ENCODE assay signal across 22 cellular contexts in the genomic region with DNA sequence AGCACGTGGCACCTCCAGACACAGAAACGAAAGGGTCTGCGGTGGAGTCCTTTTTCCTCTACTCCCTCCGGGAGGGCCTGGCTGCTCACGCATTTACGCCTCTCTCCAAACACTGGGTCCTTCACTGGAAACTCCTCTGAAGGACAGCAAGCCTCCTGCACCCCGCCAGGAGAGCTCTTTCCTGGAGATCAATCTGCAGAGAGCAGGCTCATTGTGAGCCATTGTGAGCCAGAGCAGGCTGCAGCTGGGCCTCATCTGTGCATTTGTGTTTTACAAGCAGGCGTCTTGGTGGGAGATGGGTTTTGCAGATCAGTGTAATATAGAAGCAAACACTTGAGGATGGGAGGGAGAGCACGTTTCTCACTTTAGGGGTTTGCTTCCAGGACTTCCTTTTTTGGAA.
DNase-seq lines count a peak whose midpoint lies in the region; ATAC-seq and TF ChIP-seq lines count a peak whose summit lies in the region.
"Had no signal": no experiment of that assay in that cellular context is flagged by ENCODE, and none has a peak within 500 bp of the region (broad histone marks: within the 10 kb centered on the region; RNA-seq: fewer than 3 reads in every experiment).

No MANE protein-coding gene starts in this region.

- H3K9ac ChIP-seq in iPS-20b (ENCODE audit: low read depth, low read length): peak overlapping the region; percentile 19; the same call in 1 of the 2 replicates
- no peak overlapping the region for H3K9ac ChIP-seq in smooth muscle cell (ENCODE audit: low read depth)
- H3K9ac ChIP-seq: BLaER1 treated with 17β-estradiol and CSF1 and Interleukin-3, amounts not matched to agents 10 nM and 100 nM had no signal

- no peak overlapping the region for H3K4me3 ChIP-seq in iPS-20b (ENCODE audit: low read length)
- H3K4me3 ChIP-seq in smooth muscle cell: no peak overlapping the region
- H3K4me3 ChIP-seq: BLaER1 treated with 17β-estradiol and CSF1 and Interleukin-3, amounts not matched to agents 10 nM and 100 nM; MG63; testis had no signal

- H3F3A ChIP-seq in smooth muscle cell (ENCODE audit: low read depth): peaks cover 3% of the 10 kb centered on the region

- no peak overlapping the region for H2AFZ ChIP-seq in smooth muscle cell (ENCODE audit: low read depth)

- no peak for TF ChIP-seq CTCF in smooth muscle cell (IDR thresholded peaks at IDR 0.05; ENCODE audit: borderline replicate concordance, insufficient read depth, poor library complexity, severe bottlenecking)

- H3K27me3 ChIP-seq in iPS-20b (ENCODE audit: insufficient read depth, low read length) (no peaks in the 10 kb centered on the region), smooth muscle cell (ENCODE audit: low read depth) (no peaks in the 10 kb centered on the region)
- H3K27me3 ChIP-seq: BLaER1 treated with 17β-estradiol and CSF1 and Interleukin-3, amounts not matched to agents 10 nM and 100 nM; MG63; testis had no signal

- H3K79me2 ChIP-seq in smooth muscle cell (ENCODE audit: low read depth): peaks cover 38% of the 10 kb centered on the region

- H3K4me1 ChIP-seq in iPS-20b (ENCODE audit: insufficient read depth, low read length): peaks cover 49% of the 10 kb centered on the region
- peaks cover 58% of the 10 kb centered on the region for H3K4me1 ChIP-seq in smooth muscle cell (ENCODE audit: low read depth)

- peaks cover 44% of the 10 kb centered on the region for H4K20me1 ChIP-seq in smooth muscle cell (ENCODE audit: low read depth)
- H4K20me1 ChIP-seq: BLaER1 treated with 17β-estradiol and CSF1 and Interleukin-3, amounts not matched to agents 10 nM and 100 nM had no signal

- ATAC-seq in HG03442 (IDR thresholded peaks at IDR 0.05; ENCODE audit: unreplicated experiment) (no peak), HG02938 (IDR thresholded peaks at IDR 0.05; ENCODE audit: unreplicated experiment) (no peak)
- ATAC-seq: T-cell had no signal

- 13% methylated on average over 9 of the region's 9 CpGs for WGBS in smooth muscle cell (ENCODE audit: low lambda C conversion rate)

- H3K36me3 ChIP-seq in iPS-20b (ENCODE audit: insufficient read depth, low read depth, low read length) (no peaks in the 10 kb centered on the region), smooth muscle cell (ENCODE audit: low read depth) (no peaks in the 10 kb centered on the region)
- H3K36me3 ChIP-seq: BLaER1 treated with 17β-estradiol and CSF1 and Interleukin-3, amounts not matched to agents 10 nM and 100 nM; MG63 had no signal

- H3K4me2 ChIP-seq in smooth muscle cell: peak overlapping the region; percentile 38

- peak; percentile 20 for DNase-seq in SIG-M5 treated with dmso at 0.1 percent for 504 hours (lab: John Stamatoyannopoulos, UW; ENCODE audit: unreplicated experiment)
- DNase-seq in SIG-M5 (lab: John Stamatoyannopoulos, UW): no peak
- peak; percentile 35 for DNase-seq in NCI-H69 (lab: John Stamatoyannopoulos, UW)
- DNase-seq in smooth muscle cell (lab: John Stamatoyannopoulos, UW; ENCODE audit: unreplicated experiment): no peak
- no peak for DNase-seq in dermis blood vessel endothelial cell
- DNase-seq: activated CD4-positive, alpha-beta T cell treated with anti-CD3 and anti-CD28 coated beads, Interleukin-2, amount 10 ng/mL, durations not matched to agents 7 days and 5 days; activated CD8-positive, alpha-beta memory T cell treated with anti-CD3 and anti-CD28 coated beads, Interleukin-2, amount 50 U/mL, for 4 hours; activated effector memory CD4-positive, alpha-beta T cell treated with Interleukin-2 at 50 U/mL for 16 hours; mammary epithelial cell; MG63; naive B cell; NCI-H1694 treated with DMSO at 0.1 percent for 48 hours; NCI-H446 treated with DMSO at 0.1 percent for 48 hours; stimulated activated CD4-positive, alpha-beta T cell treated with anti-CD3 and anti-CD28 coated beads, Interleukin-1b, Interleukin-23, amount 100 ng/mL, for 48 hours; stimulated activated naive B cell treated with anti-CD40 and anti-IgM and Interleukin-4, amounts not matched to agents 10 μg/mL and 1 μg/mL and 100 μg/mL, for 72 hours; T-cell; testis had no signal

- no peak overlapping the region for H3K27ac ChIP-seq in iPS-20b (ENCODE audit: low read length)
- peak overlapping the region; percentile 44 for H3K27ac ChIP-seq in smooth muscle cell (ENCODE audit: low read depth)
- H3K27ac ChIP-seq: BLaER1 treated with 17β-estradiol and CSF1 and Interleukin-3, amounts not matched to agents 10 nM and 100 nM; epithelial cell of prostate had no signal

- H3K9me3 ChIP-seq in iPS-20b (ENCODE audit: insufficient read depth, low read depth, low read length) (no peaks in the 10 kb centered on the region), smooth muscle cell (replicated peaks; ENCODE audit: low read depth) (no peaks in the 10 kb centered on the region)
- H3K9me3 ChIP-seq: BLaER1 treated with 17β-estradiol and CSF1 and Interleukin-3, amounts not matched to agents 10 nM and 100 nM; MG63; testis had no signal

Comparison
In these comparisons a context has a peak if more than half of its experiments do, and no peak if none do; other contexts are left out.
1. DNase-seq: peak in SIG-M5 treated with dmso at 0.1 percent for 504 hours (single experiment) and NCI-H69 (single experiment); none in SIG-M5 (single experiment), smooth muscle cell (single experiment) and dermis blood vessel endothelial cell (single experiment).